In genomic region chr19:49393871-49394270, GRCh38 we compare ENCODE assay signal across 34 cellular contexts. TPM values are rescaled to one million over a fixed set of nuclear protein-coding genes. Genes with fewer than 3 reads are reported as not detected.
"Had no signal": no experiment of that assay in that cellular context is flagged by ENCODE, and none has a peak within 500 bp of the region (broad histone marks: within the 10 kb centered on the region; RNA-seq: fewer than 3 reads in every experiment).

No MANE protein-coding gene starts in this region.

- H3K79me2 ChIP-seq: parathyroid adenoma had no signal

- H3K27ac ChIP-seq: coronary artery, heart right ventricle, lower lobe of right lung, neural progenitor cell, parathyroid adenoma, psoas muscle, spleen, testis, tibial nerve, upper lobe of right lung, vagina had no signal

- H3K9me3 ChIP-seq: heart right ventricle, lower lobe of right lung, psoas muscle, spleen, testis, tibial nerve, upper lobe of right lung, vagina had no signal

- H3K4me3 Mint-ChIP-seq: endodermal cell; memory B cell; mesothelial cell of epicardium; natural killer cell treated with Interleukin-12 subunit alpha and Interleukin-12 subunit beta and Interleukin-15 and Interleukin-18, amount 100 ng/mL, for 72 hours; neural progenitor cell; stimulated activated memory B cell treated with anti-CD40 and anti-IgM and Interleukin-4, amounts not matched to agents 10 μg/mL and 1 μg/mL and 100 μg/mL, for 72 hours; stimulated activated naive CD8-positive, alpha-beta T cell treated with anti-CD3 and anti-CD28 coated beads, Interleukin-15, Interleukin-2, amounts not matched to agents 100 ng/mL and 50 ng/mL, for 24 hours had no signal

- H2AFZ ChIP-seq: neural progenitor cell, parathyroid adenoma had no signal

- H3K27me3 ChIP-seq: neural progenitor cell, testis, upper lobe of right lung, vagina had no signal

- DNase-seq: effector CD4-positive, alpha-beta T cell; endodermal cell; erythroblast; heart right ventricle; hypothalamus; islet precursor cell; lower lobe of right lung; occipital lobe; psoas muscle; spleen; stimulated activated CD4-positive, alpha-beta T cell treated with anti-CD3 and anti-CD28 coated beads, Interleukin-15, amount 100 ng/mL, for 24 hours; stimulated activated CD4-positive, alpha-beta T cell treated with anti-CD3 and anti-CD28 coated beads, Interleukin-1b, Interleukin-23, amount 100 ng/mL, for 48 hours; stimulated activated CD4-positive, alpha-beta T cell treated with anti-CD3 and anti-CD28 coated beads, Interleukin-4, amount 100 ng/mL, for 24 hours; testis; upper lobe of right lung had no signal

- H3K4me1 ChIP-seq: lower lobe of right lung, psoas muscle, testis, tibial nerve, upper lobe of right lung, vagina had no signal

- H3K9me3 Mint-ChIP-seq: endodermal cell; memory B cell; mesothelial cell of epicardium; natural killer cell treated with Interleukin-12 subunit alpha and Interleukin-12 subunit beta and Interleukin-15 and Interleukin-18, amount 100 ng/mL, for 72 hours; neural progenitor cell; stimulated activated memory B cell treated with anti-CD40 and anti-IgM and Interleukin-4, amounts not matched to agents 10 μg/mL and 1 μg/mL and 100 μg/mL, for 72 hours; stimulated activated naive CD8-positive, alpha-beta T cell treated with anti-CD3 and anti-CD28 coated beads, Interleukin-15, Interleukin-2, amounts not matched to agents 100 ng/mL and 50 ng/mL, for 24 hours had no signal

- H3K36me3 ChIP-seq: heart right ventricle, lower lobe of right lung, neural progenitor cell, spleen, tibial nerve, upper lobe of right lung, vagina had no signal

- H3K9ac ChIP-seq: neural progenitor cell, parathyroid adenoma had no signal

- H3K4me3 ChIP-seq: coronary artery, heart right ventricle, lower lobe of right lung, neural progenitor cell, psoas muscle, spleen, testis, tibial nerve, upper lobe of right lung, vagina had no signal

- H3K27ac Mint-ChIP-seq: endodermal cell; memory B cell; mesothelial cell of epicardium; natural killer cell treated with Interleukin-12 subunit alpha and Interleukin-12 subunit beta and Interleukin-15 and Interleukin-18, amount 100 ng/mL, for 72 hours; neural progenitor cell; stimulated activated naive CD8-positive, alpha-beta T cell treated with anti-CD3 and anti-CD28 coated beads, Interleukin-15, Interleukin-2, amounts not matched to agents 100 ng/mL and 50 ng/mL, for 24 hours had no signal

- H3K4me2 ChIP-seq: neural progenitor cell had no signal

- ATAC-seq: heart right ventricle; left lobe of liver; lower lobe of right lung; natural killer cell treated with Interleukin-12 subunit alpha and Interleukin-12 subunit beta and Interleukin-15 and Interleukin-18, amount 100 ng/mL, for 72 hours; psoas muscle; sciatic nerve; stimulated activated memory B cell treated with anti-CD40 and anti-IgM and Interleukin-4, amounts not matched to agents 10 μg/mL and 1 μg/mL and 100 μg/mL, for 72 hours; upper lobe of right lung had no signal

RNA-seq across cellular contexts. Expression of gene KASH5, which starts 5.8 kb away (rescaled TPM):
- total RNA-seq: dermis microvascular lymphatic vessel endothelial cell, endothelial cell of umbilical vein, frontal cortex, heart right ventricle, left lobe of liver, mesothelial cell of epicardium, mucosa of gallbladder, myocyte, occipital lobe, psoas muscle, sciatic nerve, skeletal muscle tissue, subcutaneous adipose tissue, tibial nerve, vagina had no signal

RNA-seq across cellular contexts. Expression of gene PTH2, which starts 29.4 kb away (rescaled TPM):
- total RNA-seq: dermis microvascular lymphatic vessel endothelial cell; endodermal cell; endothelial cell of umbilical vein; frontal cortex; heart right ventricle; left lobe of liver; lower lobe of right lung; mesothelial cell of epicardium; mucosa of gallbladder; myocyte; natural killer cell treated with Interleukin-12 subunit alpha and Interleukin-12 subunit beta and Interleukin-15 and Interleukin-18, amount 100 ng/mL, for 72 hours; occipital lobe; psoas muscle; sciatic nerve; skeletal muscle tissue; spleen; subcutaneous adipose tissue; testis; tibial nerve; upper lobe of right lung; vagina had no signal

RNA-seq across cellular contexts. Expression of gene DKKL1, which starts 30.2 kb away (rescaled TPM):
- total RNA-seq: endothelial cell of umbilical vein; left lobe of liver; mucosa of gallbladder; natural killer cell treated with Interleukin-12 subunit alpha and Interleukin-12 subunit beta and Interleukin-15 and Interleukin-18, amount 100 ng/mL, for 72 hours; psoas muscle; tibial nerve; upper lobe of right lung; vagina had no signal

RNA-seq across cellular contexts. Expression of gene GFY, which starts 31.3 kb away (rescaled TPM):
- total RNA-seq: dermis microvascular lymphatic vessel endothelial cell; endothelial cell of umbilical vein; frontal cortex; heart right ventricle; left lobe of liver; lower lobe of right lung; mesothelial cell of epicardium; mucosa of gallbladder; myocyte; natural killer cell treated with Interleukin-12 subunit alpha and Interleukin-12 subunit beta and Interleukin-15 and Interleukin-18, amount 100 ng/mL, for 72 hours; occipital lobe; psoas muscle; sciatic nerve; skeletal muscle tissue; spleen; subcutaneous adipose tissue; tibial nerve; upper lobe of right lung; vagina had no signal

RNA-seq across cellular contexts. Expression of gene TEAD2, which starts 31.7 kb away (rescaled TPM):
- total RNA-seq: natural killer cell treated with Interleukin-12 subunit alpha and Interleukin-12 subunit beta and Interleukin-15 and Interleukin-18, amount 100 ng/mL, for 72 hours had no signal
